ENCODE assay signal across 8 cellular contexts in genomic region chr17:81553018-81553615, GRCh38. TPM values are rescaled to one million over a fixed set of nuclear protein-coding genes. Genes with fewer than 3 reads are reported as not detected.
DNase-seq lines count a peak whose midpoint lies in the region; ATAC-seq and TF ChIP-seq lines count a peak whose summit lies in the region.

No MANE protein-coding gene starts in this region.

- intact Hi-C loops in testis (cut with DNase I; ENCODE audit: low total_unique reads), result no loop called here

- H3K79me2 ChIP-seq in osteoblast (ENCODE audit: insufficient read depth, low read length), result peaks cover 39% of the 10 kb centered on the region

- DNase-seq in D341Med (ENCODE audit: low spot score) (peak; percentile 92), LoVo (ENCODE audit: low spot score) (peak; percentile 83), SHP77 (lab: John Stamatoyannopoulos, UW) (peak; percentile 94 to 97), activated gamma-delta T cell (lab: John Stamatoyannopoulos, UW) (peak; percentile 58), foreskin melanocyte (peak; percentile 77), osteoblast (ENCODE audit: insufficient read length, low spot score, missing footprints) (peak; percentile 98), testis (peak; percentile 91)

- peak overlapping the region; percentile 94 for H3K4me3 ChIP-seq in osteoblast (ENCODE audit: insufficient read depth, low read length)
- H3K4me3 ChIP-seq in testis, result peak overlapping the region; percentile 91 to 94

- WGBS in testis, 2 donors, result 0 to 4% methylated on average over 14 to 19 of the region's 19 CpGs

- TF ChIP-seq POLR2A in testis (IDR thresholded peaks at IDR 0.05), result no peak

- no peak overlapping the region for H2AFZ ChIP-seq in osteoblast (ENCODE audit: low read length)

- H3K4me1 ChIP-seq in osteoblast (ENCODE audit: insufficient read depth, low read length) (peaks cover 36% of the 10 kb centered on the region), testis (peaks cover 20% of the 10 kb centered on the region)

- peak; percentile 30 for ATAC-seq in GM21528 (IDR thresholded peaks at IDR 0.05; ENCODE audit: low FRiP score, unreplicated experiment)

- H3K27ac ChIP-seq in osteoblast (ENCODE audit: low read depth, low read length) (peak overlapping the region; percentile 90), testis (peak overlapping the region; percentile 66 to 78)

- TF ChIP-seq CTCF in osteoblast (IDR thresholded peaks at IDR 0.05; ENCODE audit: extremely low read depth, low read depth, low read length) (no peak), testis (IDR thresholded peaks at IDR 0.05) (no peak)

- H3K27me3 ChIP-seq in osteoblast (ENCODE audit: insufficient read depth, low read length) (no peaks in the 10 kb centered on the region), testis (no peaks in the 10 kb centered on the region)

- no peaks in the 10 kb centered on the region for H3K9me3 ChIP-seq in osteoblast (ENCODE audit: low read depth, low read length)
- H3K9me3 ChIP-seq in testis, result no peaks in the 10 kb centered on the region

- peaks cover 38% of the 10 kb centered on the region for H3K36me3 ChIP-seq in osteoblast (ENCODE audit: insufficient read depth, low read length)
- H3K36me3 ChIP-seq in testis (ENCODE audit: low read depth, missing control alignments), result no peaks in the 10 kb centered on the region

- H4K20me1 ChIP-seq in osteoblast (ENCODE audit: insufficient read depth, low read length), result peaks cover 37% of the 10 kb centered on the region

- H3K4me2 ChIP-seq in osteoblast (ENCODE audit: insufficient read depth, low read length), result peak overlapping the region; percentile 97

RNA-seq across cellular contexts. Expression of gene FAAP100, which starts 1.0 kb away (rescaled TPM):
- total RNA-seq in osteoblast (43.0 and 44.5 TPM in 2 replicates), testis (10 to 100 TPM; 42.6 to 45.8 TPM)
- 17.6 TPM for polyA plus RNA-seq in testis (ENCODE audit: insufficient read depth, low read depth, low replicate concordance)

RNA-seq across cellular contexts. Expression of gene FSCN2, which starts 24.9 kb away (rescaled TPM):
- 2.9 and 5.1 TPM in 2 replicates for total RNA-seq in osteoblast
- 1 to 10 TPM; 3.5 to 4.0 TPM for total RNA-seq in testis
- polyA plus RNA-seq in testis (ENCODE audit: insufficient read depth, low read depth, low replicate concordance), result 0.37 TPM

RNA-seq across cellular contexts. Expression of gene ACTG1, which starts 40.5 kb away (rescaled TPM):
- total RNA-seq in osteoblast, result 10,373 and 13,273 TPM in 2 replicates
- 1,000 to 10,000 TPM; 1,790 to 2,057 TPM for total RNA-seq in testis
- 1,571 TPM for polyA plus RNA-seq in testis (ENCODE audit: insufficient read depth, low read depth, low replicate concordance)

Comparison
In these comparisons a context has a peak if more than half of its experiments do, and no peak if none do; other contexts are left out.
1. Peak in every context shown above with its lines: DNase-seq, ATAC-seq, H3K4me3 ChIP-seq and H3K27ac ChIP-seq.